In genomic region chr11:88345408-88345807, GRCh38 we compare ENCODE assay signal across 15 cellular contexts. TPM values are rescaled to one million over a fixed set of nuclear protein-coding genes. Genes with fewer than 3 reads are reported as not detected.
DNase-seq lines count a peak whose midpoint lies in the region; ATAC-seq, FAIRE-seq and TF ChIP-seq lines count a peak whose summit lies in the region.
"Had no signal": no experiment of that assay in that cellular context is flagged by ENCODE, and none has a peak within 500 bp of the region (broad histone marks: within the 10 kb centered on the region; RNA-seq: fewer than 3 reads in every experiment).

No MANE protein-coding gene starts in this region.

- H3K4me2 ChIP-seq in astrocyte (ENCODE audit: low read length) (no peak overlapping the region), hepatocyte (no peak overlapping the region)

- H3K36me3 ChIP-seq in astrocyte (ENCODE audit: insufficient read depth, low read length) (no peaks in the 10 kb centered on the region), hepatocyte (replicated peaks; ENCODE audit: insufficient read depth, low read depth) (no peaks in the 10 kb centered on the region)
- H3K36me3 ChIP-seq: heart left ventricle had no signal

- no peak overlapping the region for H3K27ac Mint-ChIP-seq in astrocyte (ENCODE audit: unreplicated experiment)

- H2AFZ ChIP-seq in astrocyte (ENCODE audit: low read depth, low read length) (no peak overlapping the region), hepatocyte (no peak overlapping the region)

- H3K27ac ChIP-seq in astrocyte (ENCODE audit: low read depth, low read length) = no peak overlapping the region
- no peak overlapping the region for H3K27ac ChIP-seq in hepatocyte
- H3K27ac ChIP-seq: heart left ventricle had no signal

- no peaks in the 10 kb centered on the region for H3K9me2 ChIP-seq in hepatocyte (replicated peaks; ENCODE audit: insufficient read depth)

- peaks cover 14% of the 10 kb centered on the region for H3K4me1 Mint-ChIP-seq in astrocyte (ENCODE audit: low read depth, unreplicated experiment)

- DNase-seq in activated CD4-positive, CD25-positive, alpha-beta regulatory T cell (lab: John Stamatoyannopoulos, UW) = no peak
- DNase-seq in KG1 (lab: John Stamatoyannopoulos, UW) (peak; percentile 15), astrocyte (ENCODE audit: low read depth) (peak; percentile 67), hepatocyte (ENCODE audit: low spot score) (no peak)
- no peak for DNase-seq in stimulated activated naive CD8-positive, alpha-beta T cell treated with anti-CD3 and anti-CD28 coated beads, Interleukin-15, Interleukin-2, amounts not matched to agents 100 U/mL and 50 U/mL, for 24 hours
- DNase-seq: activated T-cell treated with anti-CD3 and anti-CD28 coated beads for 4 hours, cortex of kidney, heart left ventricle, NCI-H524, T-helper 9 cell had no signal

- H4K20me1 ChIP-seq in astrocyte (ENCODE audit: insufficient read depth, low read length) = no peaks in the 10 kb centered on the region
- no peaks in the 10 kb centered on the region for H4K20me1 ChIP-seq in hepatocyte (ENCODE audit: insufficient read depth, poor library complexity, severe bottlenecking)

- no peaks in the 10 kb centered on the region for H3K36me3 Mint-ChIP-seq in astrocyte (ENCODE audit: low read depth, unreplicated experiment)

- no peaks in the 10 kb centered on the region for H3K79me2 ChIP-seq in astrocyte (ENCODE audit: insufficient read depth, low read length)
- no peaks in the 10 kb centered on the region for H3K79me2 ChIP-seq in hepatocyte

- no peak overlapping the region for H3K4me3 Mint-ChIP-seq in astrocyte (ENCODE audit: unreplicated experiment)

- no peak for TF ChIP-seq CTCF in astrocyte (IDR thresholded peaks at IDR 0.05; ENCODE audit: insufficient read depth, low read depth, low read length)
- no peak for TF ChIP-seq CTCF in hepatocyte (IDR thresholded peaks at IDR 0.05; ENCODE audit: poor library complexity)

- 86% methylated on average over 2 of the region's 2 CpGs for WGBS in hepatocyte (ENCODE audit: low lambda C conversion rate, missing lambda C conversion rate)

- no peaks in the 10 kb centered on the region for H3K27me3 Mint-ChIP-seq in astrocyte (ENCODE audit: low read depth, unreplicated experiment)

- no peak overlapping the region for H3K9ac ChIP-seq in astrocyte (ENCODE audit: low read length)

- no peak overlapping the region for H3K4me3 ChIP-seq in astrocyte (ENCODE audit: insufficient read depth, low read depth, low read length)
- H3K4me3 ChIP-seq in hepatocyte = no peak overlapping the region
- H3K4me3 ChIP-seq: heart left ventricle, K562 had no signal

- H3K27me3 ChIP-seq in astrocyte (ENCODE audit: insufficient read depth, low read length) = no peaks in the 10 kb centered on the region
- no peaks in the 10 kb centered on the region for H3K27me3 ChIP-seq in hepatocyte
- H3K27me3 ChIP-seq: heart left ventricle had no signal

- H3K4me1 ChIP-seq in astrocyte (ENCODE audit: insufficient read depth, low read length) (peaks cover 3% of the 10 kb centered on the region), hepatocyte (ENCODE audit: insufficient read depth) (no peaks in the 10 kb centered on the region)

- no peaks in the 10 kb centered on the region for H3K9me3 Mint-ChIP-seq in astrocyte (ENCODE audit: unreplicated experiment)

- H3K9me3 ChIP-seq in astrocyte (ENCODE audit: insufficient read depth, low read depth, low read length) = no peaks in the 10 kb centered on the region
- no peaks in the 10 kb centered on the region for H3K9me3 ChIP-seq in hepatocyte (ENCODE audit: low read depth)
- H3K9me3 ChIP-seq: heart left ventricle had no signal

- peak; percentile 75 to 82 for ATAC-seq in activated CD4-positive, CD25-positive, alpha-beta regulatory T cell treated with anti-CD3 and anti-CD28 coated beads, Interleukin-2, amount 50 U/mL, for 24 hours
- peak; percentile 82 for ATAC-seq in stimulated activated naive CD8-positive, alpha-beta T cell treated with anti-CD3 and anti-CD28 coated beads, Interleukin-15, Interleukin-2, amounts not matched to agents 100 U/mL and 50 U/mL, for 24 hours
- ATAC-seq in GM19395 (IDR thresholded peaks at IDR 0.05; ENCODE audit: unreplicated experiment) (no peak), GM19397 (IDR thresholded peaks at IDR 0.05; ENCODE audit: unreplicated experiment) (no peak)
- ATAC-seq: heart left ventricle, K562 had no signal

- no peak for FAIRE-seq in astrocyte (lab: Jason Lieb, UNC)
- FAIRE-seq: A204.1, K562 had no signal

RNA-seq across cellular contexts. Expression of gene CTSC, which starts 7.9 kb away (rescaled TPM):
- total RNA-seq in astrocyte (160 and 195 TPM in 2 replicates), hepatocyte (178 and 198 TPM in 2 replicates)
- 166 and 187 TPM in 2 replicates for polyA plus RNA-seq in hepatocyte

Comparison
In these comparisons a context has a peak if more than half of its experiments do, and no peak if none do; other contexts are left out.
1. ATAC-seq: peak in activated CD4-positive, CD25-positive, alpha-beta regulatory T cell treated with anti-CD3 and anti-CD28 coated beads, Interleukin-2, amount 50 U/mL, for 24 hours (2 of 2) and stimulated activated naive CD8-positive, alpha-beta T cell treated with anti-CD3 and anti-CD28 coated beads, Interleukin-15, Interleukin-2, amounts not matched to agents 100 U/mL and 50 U/mL, for 24 hours (single experiment); none in GM19395 (single experiment) and GM19397 (single experiment).
2. DNase-seq: peak in KG1 (single experiment) and astrocyte (single experiment); none in activated CD4-positive, CD25-positive, alpha-beta regulatory T cell (0 of 4), stimulated activated naive CD8-positive, alpha-beta T cell treated with anti-CD3 and anti-CD28 coated beads, Interleukin-15, Interleukin-2, amounts not matched to agents 100 U/mL and 50 U/mL, for 24 hours (single experiment) and hepatocyte (single experiment).